Comparison of ENCODE assay signal across 29 cellular contexts in genomic region chr1:39695011-39695410, GRCh38. TPM values are rescaled to one million over a fixed set of nuclear protein-coding genes. Genes with fewer than 3 reads are reported as not detected.
DNase-seq lines count a peak whose midpoint lies in the region; ATAC-seq and TF ChIP-seq lines count a peak whose summit lies in the region.
"Had no signal": no experiment of that assay in that cellular context is flagged by ENCODE, and none has a peak within 500 bp of the region (broad histone marks: within the 10 kb centered on the region; RNA-seq: fewer than 3 reads in every experiment).

No MANE protein-coding gene starts in this region.

- no peak overlapping the region for H2AFZ ChIP-seq in smooth muscle cell (ENCODE audit: low read depth)

- no peaks in the 10 kb centered on the region for H3F3A ChIP-seq in smooth muscle cell (ENCODE audit: low read depth)

- H3K4me1 ChIP-seq in HEK293 (ENCODE audit: control insufficient read depth, insufficient read depth, low read length) (no peaks in the 10 kb centered on the region), smooth muscle cell (ENCODE audit: low read depth) (peaks cover 7% of the 10 kb centered on the region)

- no peak overlapping the region for H3K4me3 ChIP-seq in HEK293 (ENCODE audit: low read depth, low read length)
- H3K4me3 ChIP-seq in smooth muscle cell = no peak overlapping the region
- H3K4me3 ChIP-seq: cardiac muscle cell, colonic mucosa, left ventricle myocardium inferior, right atrium auricular region, thoracic aorta had no signal

- in situ Hi-C loops in Caki2 (cut with HindIII; ENCODE audit: low pct_unique_long_range_greater_than_20kb, low sequenced_read_pairs) = no loop called here

- H3K9me3 ChIP-seq in HEK293 (ENCODE audit: control insufficient read depth, insufficient read depth, low read depth, low read length) (no peaks in the 10 kb centered on the region), smooth muscle cell (replicated peaks; ENCODE audit: low read depth) (no peaks in the 10 kb centered on the region)
- H3K9me3 ChIP-seq: colonic mucosa, left ventricle myocardium inferior, right atrium auricular region, thoracic aorta had no signal

- no peak overlapping the region for H3K27ac ChIP-seq in HEK293 (ENCODE audit: extremely low read depth, low read depth, low read length)
- no peak overlapping the region for H3K27ac ChIP-seq in smooth muscle cell (ENCODE audit: low read depth)
- H3K27ac ChIP-seq: cardiac muscle cell, colonic mucosa, left ventricle myocardium inferior, right atrium auricular region, thoracic aorta, WERI-Rb-1 had no signal

- H3K36me3 ChIP-seq in HEK293 (ENCODE audit: control insufficient read depth in 2 of 2, insufficient read depth in 1 of 2, low read length in 2 of 2) (no peaks in the 10 kb centered on the region), smooth muscle cell (ENCODE audit: low read depth) (no peaks in the 10 kb centered on the region)
- H3K36me3 ChIP-seq: cardiac muscle cell, colonic mucosa, left ventricle myocardium inferior, right atrium auricular region, thoracic aorta, WERI-Rb-1 had no signal

- WGBS in smooth muscle cell (ENCODE audit: low lambda C conversion rate) = 25% methylated on average over 1 of the region's 1 CpG

- peaks cover 99% of the 10 kb centered on the region for H3K27me3 ChIP-seq in smooth muscle cell (ENCODE audit: low read depth)

- ATAC-seq in GM18873 (IDR thresholded peaks at IDR 0.05; ENCODE audit: low FRiP score, unreplicated experiment) (no peak), GM18517 (IDR thresholded peaks at IDR 0.05; ENCODE audit: unreplicated experiment) (no peak)
- ATAC-seq: HCT116 had no signal

- DNase-seq in Caki2 (ENCODE audit: low read depth) = peak; percentile 35
- peak; percentile 91 for DNase-seq in amniotic epithelial cell (ENCODE audit: low read depth)
- DNase-seq in myocyte (ENCODE audit: low read depth) = peak; percentile 64
- no peak for DNase-seq in smooth muscle cell (lab: John Stamatoyannopoulos, UW; ENCODE audit: unreplicated experiment)
- DNase-seq: ACHN; activated CD4-positive, alpha-beta T cell treated with anti-CD3 and anti-CD28 coated beads, Interleukin-2, amount 10 ng/mL, durations not matched to agents 7 days and 5 days; activated gamma-delta T cell; colonic mucosa; DMS53; effector CD4-positive, alpha-beta T cell; GF-D8; left ventricle myocardium inferior; mesendoderm; NCI-H1092; NCI-H1694 treated with DMSO at 0.1 percent for 48 hours; NCI-H510A; stimulated activated CD8-positive, alpha-beta memory T cell treated with anti-CD3 and anti-CD28 coated beads, Interleukin-4, amount 100 ng/mL, for 48 hours; WERI-Rb-1 had no signal

- no peak overlapping the region for H3K4me2 ChIP-seq in smooth muscle cell

- no peak for TF ChIP-seq CTCF in HEK293 (tag by site-specific recombination; IDR thresholded peaks at IDR 0.05)
- no peak for TF ChIP-seq CTCF in smooth muscle cell (IDR thresholded peaks at IDR 0.05; ENCODE audit: borderline replicate concordance, insufficient read depth, poor library complexity, severe bottlenecking)

- no peaks in the 10 kb centered on the region for H3K79me2 ChIP-seq in smooth muscle cell (ENCODE audit: low read depth)

- H3K9ac ChIP-seq in smooth muscle cell (ENCODE audit: low read depth) = no peak overlapping the region

- no peaks in the 10 kb centered on the region for H4K20me1 ChIP-seq in smooth muscle cell (ENCODE audit: low read depth)

- CTCF ChIA-PET in HEK293 (lab: Yijun Ruan, JAX) = interaction anchor here (2.3 kb wide), 1 partner anchor 37 kb away, joined by 13 read pairs; no protein-coding TSS in a partner anchor

- POLR2A ChIA-PET in HEK293 (lab: Yijun Ruan, JAX) = no interaction called here

TF ChIP-seq in HEK293, 187 proteins besides CTCF, POLR2A, EP300 and RAD21:
- TF ChIP-seq PRDM10 (tag by site-specific recombination; IDR thresholded peaks at IDR 0.05) = peak; percentile 51
- TF ChIP-seq ZNF366 (tag by site-specific recombination; conservative IDR thresholded peaks at IDR 0.05) = peak; percentile 67
- TF ChIP-seq ZNF785 (tag by site-specific recombination; IDR thresholded peaks at IDR 0.05) = no peak
- no peak for TF ChIP-seq ZNF311 (tag by site-specific recombination; IDR thresholded peaks at IDR 0.05; ENCODE audit: borderline replicate concordance)
- no peak for TF ChIP-seq ZSCAN4 (tag by site-specific recombination; IDR thresholded peaks at IDR 0.05)
- no peak for TF ChIP-seq FEZF1 (tag by site-specific recombination; IDR thresholded peaks at IDR 0.05)

RNA-seq across cellular contexts. Expression of gene HPCAL4, which starts 3.8 kb away (rescaled TPM):
- total RNA-seq in Caki2 (2014; rRNA removed; shearing (Covaris generic); ENCODE audit: low replicate concordance) = 0.03 TPM in 1 of 2 replicates, not detected in the other
- total RNA-seq in myocyte (0.35 and 0.78 TPM in 2 replicates), smooth muscle cell (0.04 and 0.22 TPM in 2 replicates)
- polyA plus RNA-seq in myocyte (2012) = 0.03 TPM
- polyA plus RNA-seq in smooth muscle cell = 0.17 TPM in 1 of 2 replicates, not detected in the other
- total RNA-seq: glomerular endothelial cell had no signal
- polyA plus RNA-seq: BJ had no signal

RNA-seq across cellular contexts. Expression of gene NT5C1A, which starts 23.1 kb away (rescaled TPM):
- not detected in 2 replicates for total RNA-seq in Caki2 (2014; rRNA removed; shearing (Covaris generic); ENCODE audit: low replicate concordance)
- total RNA-seq in myocyte (2.3 and 4.8 TPM in 2 replicates), smooth muscle cell (not detected in 2 replicates)
- 0.11 TPM for polyA plus RNA-seq in myocyte (2012)
- polyA plus RNA-seq in smooth muscle cell = not detected in 2 replicates
- total RNA-seq: activated CD4-positive, alpha-beta T cell treated with anti-CD3 and anti-CD28 coated beads, Interleukin-2, amount 10 ng/mL, durations not matched to agents 7 days and 5 days; activated CD8-positive, alpha-beta memory T cell treated with anti-CD3 and anti-CD28 coated beads for 36 hours; cardiac muscle cell; colonic mucosa; glomerular endothelial cell had no signal
- polyA plus RNA-seq: BJ, IgD-negative memory B cell had no signal

RNA-seq across cellular contexts. Expression of gene PPIE, which starts 43.7 kb away (rescaled TPM):
- total RNA-seq in Caki2 (2014; rRNA removed; shearing (Covaris generic); ENCODE audit: low replicate concordance) = 50.3 and 55.9 TPM in 2 replicates
- total RNA-seq in myocyte = 29.8 and 31.9 TPM in 2 replicates
- 49.0 TPM for polyA plus RNA-seq in myocyte (2012)
- 45.1 and 47.8 TPM in 2 replicates for total RNA-seq in smooth muscle cell
- 62.0 and 75.9 TPM in 2 replicates for polyA plus RNA-seq in smooth muscle cell

RNA-seq across cellular contexts. Expression of gene HEYL, which starts 55.6 kb away (rescaled TPM):
- 0.12 and 0.98 TPM in 2 replicates for total RNA-seq in Caki2 (2014; rRNA removed; shearing (Covaris generic); ENCODE audit: low replicate concordance)
- total RNA-seq in myocyte (84.9 and 91.9 TPM in 2 replicates), smooth muscle cell (5.1 and 7.8 TPM in 2 replicates)
- polyA plus RNA-seq in myocyte (2012) = 27.6 TPM
- polyA plus RNA-seq in smooth muscle cell = 12.2 and 16.5 TPM in 2 replicates
- total RNA-seq: activated CD4-positive, alpha-beta T cell treated with anti-CD3 and anti-CD28 coated beads, Interleukin-2, amount 10 ng/mL, durations not matched to agents 7 days and 5 days had no signal
- polyA plus RNA-seq: IgD-negative memory B cell had no signal
